In the genomic region with DNA sequence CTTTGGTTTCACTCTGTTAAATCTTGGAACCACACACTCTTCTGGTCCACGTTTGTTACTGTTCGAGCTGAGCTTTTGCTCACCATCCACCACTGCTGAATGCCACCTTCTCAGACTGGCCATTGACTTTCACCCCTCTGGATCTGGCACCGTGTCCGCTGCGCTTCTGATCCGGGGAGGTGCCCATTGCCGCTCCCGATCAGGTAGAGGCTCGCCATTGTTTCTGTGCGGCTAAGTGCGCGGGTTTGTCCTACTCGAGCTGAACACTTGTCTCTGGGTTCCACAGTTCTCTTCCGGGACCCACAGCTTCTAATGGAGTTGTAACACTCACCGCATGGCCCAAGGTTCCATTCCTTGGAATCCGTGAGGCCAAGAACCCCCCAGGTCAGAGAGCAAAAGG, we compare ENCODE assay signal across 34 cellular contexts.
"Had no signal": no experiment of that assay in that cellular context is flagged by ENCODE, and none has a peak within 500 bp of the region (broad histone marks: within the 10 kb centered on the region; RNA-seq: fewer than 3 reads in every experiment).

No MANE protein-coding gene starts in this region.

- H3K9me3 Mint-ChIP-seq: activated T-helper 17 cell treated with anti-CD3 and anti-CD28 coated beads, Interleukin-2, amount 50 U/mL, for 72 hours had no signal

- H3K27ac ChIP-seq: adrenal gland, body of pancreas, brain microvascular endothelial cell, breast epithelium, VCaP had no signal

- H3K27ac Mint-ChIP-seq: activated B cell treated with CpG ODN at 0.5 μM for 24 hours; activated CD4-positive, alpha-beta memory T cell treated with anti-CD3 and anti-CD28 coated beads for 36 hours; activated CD4-positive, alpha-beta T cell treated with anti-CD3 and anti-CD28 coated beads, Interleukin-2, amount 10 ng/mL, durations not matched to agents 24 days and 14 days; activated CD8-positive, alpha-beta T cell treated with anti-CD3 and anti-CD28 coated beads for 36 hours; activated naive CD4-positive, alpha-beta T cell treated with anti-CD3 and anti-CD28 coated beads for 36 hours; activated naive CD8-positive, alpha-beta T cell treated with anti-CD3 and anti-CD28 coated beads for 36 hours; activated T-cell treated with anti-CD3 and anti-CD28 coated beads, Interleukin-2, amount 50 U/mL, for 72 hours; activated T-helper 1 cell treated with anti-CD3 and anti-CD28 coated beads, Interleukin-12 subunit alpha, Interleukin-12 subunit beta, Interleukin-2, Interleukin-4 antibody, amounts not matched to agents 30 ng/mL and 10 ng/mL and 1 ng/mL, durations not matched to agents 14 hours and 24 hours and 36 hours; activated T-helper 17 cell treated with anti-CD3 and anti-CD28 coated beads, Interleukin-2, amount 50 U/mL, for 72 hours; T-helper 1 cell treated with Interleukin-12 subunit alpha and Interleukin-12 subunit beta and Interleukin-4 antibody, amounts not matched to agents 30 μg/mL and 1 μg/mL, for 36 hours; T-helper 2 cell treated with Interferon-gamma antibody and Interleukin-4, amounts not matched to agents 5 μg/mL and 100 μg/mL, for 36 hours had no signal

- H3K4me3 ChIP-seq: adrenal gland, body of pancreas, breast epithelium had no signal

- H3K4me1 Mint-ChIP-seq: activated CD4-positive, alpha-beta T cell treated with anti-CD3 and anti-CD28 coated beads, Interleukin-2, amount 10 ng/mL, durations not matched to agents 24 days and 14 days had no signal

- H3K9me3 ChIP-seq: adrenal gland, body of pancreas had no signal

- H3K4me1 ChIP-seq: breast epithelium had no signal

- H3K27me3 ChIP-seq: adrenal gland, body of pancreas, brain microvascular endothelial cell, breast epithelium had no signal

- H3K4me3 Mint-ChIP-seq: activated B cell treated with CpG ODN at 0.5 μM for 24 hours; activated CD4-positive, alpha-beta memory T cell treated with anti-CD3 and anti-CD28 coated beads for 36 hours; activated CD4-positive, alpha-beta T cell treated with anti-CD3 and anti-CD28 coated beads, Interleukin-2, amount 10 ng/mL, durations not matched to agents 24 days and 14 days; activated CD8-positive, alpha-beta T cell treated with anti-CD3 and anti-CD28 coated beads for 36 hours; activated naive CD4-positive, alpha-beta T cell treated with anti-CD3 and anti-CD28 coated beads for 36 hours; activated naive CD8-positive, alpha-beta T cell treated with anti-CD3 and anti-CD28 coated beads for 36 hours; activated T-cell treated with anti-CD3 and anti-CD28 coated beads, Interleukin-2, amount 50 U/mL, for 4 hours; activated T-cell treated with anti-CD3 and anti-CD28 coated beads, Interleukin-2, amount 50 U/mL, for 72 hours; activated T-helper 1 cell treated with anti-CD3 and anti-CD28 coated beads, Interleukin-12 subunit alpha, Interleukin-12 subunit beta, Interleukin-2, Interleukin-4 antibody, amounts not matched to agents 30 ng/mL and 10 ng/mL and 1 ng/mL, durations not matched to agents 14 hours and 24 hours and 36 hours; activated T-helper 17 cell treated with anti-CD3 and anti-CD28 coated beads, Interleukin-2, amount 50 U/mL, for 72 hours; T-helper 1 cell treated with Interleukin-12 subunit alpha and Interleukin-12 subunit beta and Interleukin-4 antibody, amounts not matched to agents 30 μg/mL and 1 μg/mL, for 36 hours; T-helper 2 cell treated with Interferon-gamma antibody and Interleukin-4, amounts not matched to agents 5 μg/mL and 100 μg/mL, for 36 hours had no signal

- H3K27me3 Mint-ChIP-seq: activated B cell treated with CpG ODN at 0.5 μM for 24 hours; activated CD4-positive, alpha-beta memory T cell treated with anti-CD3 and anti-CD28 coated beads for 36 hours; activated CD4-positive, alpha-beta T cell treated with anti-CD3 and anti-CD28 coated beads, Interleukin-2, amount 10 ng/mL, durations not matched to agents 24 days and 14 days; activated CD8-positive, alpha-beta T cell treated with anti-CD3 and anti-CD28 coated beads for 36 hours; activated naive CD8-positive, alpha-beta T cell treated with anti-CD3 and anti-CD28 coated beads for 36 hours; activated T-helper 17 cell treated with anti-CD3 and anti-CD28 coated beads, Interleukin-2, amount 50 U/mL, for 72 hours had no signal

- H3K36me3 ChIP-seq: adrenal gland, brain microvascular endothelial cell, breast epithelium had no signal

- DNase-seq: activated B cell treated with CpG ODN at 0.5 μM for 24 hours; activated CD4-positive, alpha-beta memory T cell treated with anti-CD3 and anti-CD28 coated beads for 36 hours; activated CD4-positive, alpha-beta T cell treated with anti-CD3 and anti-CD28 coated beads for 4 hours; activated CD4-positive, alpha-beta T cell treated with anti-CD3 and anti-CD28 coated beads, Interleukin-2, amount 10 ng/mL, durations not matched to agents 24 days and 14 days; activated CD4-positive, alpha-beta T cell treated with anti-CD3 and anti-CD28 coated beads, Interleukin-2, amount 50 U/mL, for 1 hour; activated CD4-positive, alpha-beta T cell treated with anti-CD3 and anti-CD28 coated beads, Interleukin-2, amount 50 U/mL, for 4 hours; activated CD4-positive, CD25-positive, alpha-beta regulatory T cell treated with anti-CD3 and anti-CD28 coated beads, Interleukin-2, amount 50 U/mL, for 72 hours; activated CD8-positive, alpha-beta memory T cell treated with anti-CD3 and anti-CD28 coated beads, Interleukin-2, amount 50 U/mL, for 4 hours; activated effector memory CD4-positive, alpha-beta T cell treated with anti-CD3 and anti-CD28 coated beads, Interleukin-2, amount 50 U/mL, for 16 hours; activated gamma-delta T cell treated with Interleukin-2 at 50 U/mL for 16 hours; activated naive CD4-positive, alpha-beta T cell; activated naive CD4-positive, alpha-beta T cell treated with anti-CD3 and anti-CD28 coated beads, Interleukin-2, amount 50 U/mL, for 16 hours; activated naive CD8-positive, alpha-beta T cell treated with anti-CD3 and anti-CD28 coated beads for 36 hours; activated T-cell treated with anti-CD3 and anti-CD28 coated beads for 4 hours; activated T-cell treated with anti-CD3 and anti-CD28 coated beads, Interleukin-2, amount 50 U/mL, for 1 hour; activated T-cell treated with anti-CD3 and anti-CD28 coated beads, Interleukin-2, amount 50 U/mL, for 4 hours; activated T-cell treated with anti-CD3 and anti-CD28 coated beads, Interleukin-2, amount 50 U/mL, for 72 hours; adrenal gland; amniotic stem cell; aorta; body of pancreas; brain microvascular endothelial cell; central memory CD4-positive, alpha-beta T cell; T-helper 1 cell; T-helper 2 cell; T-helper 9 cell had no signal
